15 cellular contexts compared by ENCODE assay signal in genomic region chr1:237309595-237310118, GRCh38.
A peak's percentile ranks its signal among the peaks of the same experiment; 100 is the strongest.
DNase-seq lines count a peak whose midpoint lies in the region; ATAC-seq, FAIRE-seq and TF ChIP-seq lines count a peak whose summit lies in the region.
"Had no signal": no experiment of that assay in that cellular context is flagged by ENCODE, and none has a peak within 500 bp of the region (broad histone marks: within the 10 kb centered on the region; RNA-seq: fewer than 3 reads in every experiment).

No MANE protein-coding gene starts in this region.

- no peak overlapping the region for H4K5ac ChIP-seq in H1 (ENCODE audit: insufficient read length, low read depth, low read length)

- H3K4me1 ChIP-seq in H1 (replicated peaks in 1 of 4; ENCODE audit: control insufficient read depth in 3 of 4, insufficient read depth in 4 of 4, low read length in 3 of 4) = peaks cover 0 to 3% (median 0%) of the 10 kb centered on the region in 4 experiments; a peak in 1 of 7 replicates
- no peaks in the 10 kb centered on the region for H3K4me1 ChIP-seq in osteoblast (ENCODE audit: insufficient read depth, low read length)

- H3K4me3 ChIP-seq in H1 (ENCODE audit: extremely low read depth in 1 of 4, insufficient read depth in 2 of 4, low read depth in 3 of 4, low read length in 4 of 4) (no peak overlapping the region), osteoblast (ENCODE audit: insufficient read depth, low read length) (no peak overlapping the region)

- H3K18ac ChIP-seq in H1 (ENCODE audit: extremely low read depth, low read length) = no peak overlapping the region

- no peak overlapping the region for H3K4ac ChIP-seq in H1 (replicated peaks; ENCODE audit: insufficient read length, low read depth, low read length)

- H2BK20ac ChIP-seq in H1 (ENCODE audit: low read length) = no peak overlapping the region

- peak; percentile 18 for ATAC-seq in stimulated activated naive CD8-positive, alpha-beta T cell treated with anti-CD3 and anti-CD28 coated beads, Interleukin-15, amount 100 ng/mL, for 72 hours
- ATAC-seq in stimulated activated naive CD8-positive, alpha-beta T cell treated with anti-CD3 and anti-CD28 coated beads, Interleukin-15, Interleukin-2, amounts not matched to agents 100 U/mL and 50 U/mL, for 24 hours = no peak
- ATAC-seq in left ventricle myocardium superior = peak; percentile 50

- TF ChIP-seq RAD21 in H1 (IDR thresholded peaks at IDR 0.05 in 1 of 2, conservative IDR thresholded peaks at IDR 0.05 in 1 of 2; ENCODE audit: low read depth in 2 of 2, low read length in 2 of 2) = no peak

- no peak overlapping the region for H2AK5ac ChIP-seq in H1 (ENCODE audit: low read depth, low read length)

- FAIRE-seq in H1 (lab: Jason Lieb, UNC) = no peak
- FAIRE-seq: A204.1, G401.6, GM12891 had no signal

- no peak overlapping the region for H3K27ac Mint-ChIP-seq in stimulated activated naive CD8-positive, alpha-beta T cell treated with anti-CD3 and anti-CD28 coated beads, Interleukin-15, amount 100 ng/mL, for 72 hours
- H3K27ac Mint-ChIP-seq: B cell; CD4-positive, alpha-beta memory T cell had no signal

- WGBS in H1 (ENCODE audit: extremely low coverage in 1 of 2, insufficient coverage in 1 of 2, insufficient read length in 1 of 2, insufficient replicate concordance in 2 of 2, low coverage in 1 of 2, low lambda C conversion rate in 2 of 2, missing lambda C conversion rate in 1 of 2), 2 experiments = 90% methylated on average over 32 of the region's 32 CpGs; no CpG with 5 or more reads in 1 of the 2 experiments

- H3K27ac ChIP-seq in H1 (ENCODE audit: low read depth, low read length) = no peak overlapping the region
- H3K27ac ChIP-seq in osteoblast (ENCODE audit: low read depth, low read length) = no peak overlapping the region
- H3K27ac ChIP-seq: C4-2B had no signal

- no peaks in the 10 kb centered on the region for H3K27me3 ChIP-seq in H1 (replicated peaks in 1 of 4; ENCODE audit: control insufficient read depth in 3 of 4, extremely low read depth in 1 of 4, insufficient read depth in 3 of 4, low read length in 3 of 4)
- no peaks in the 10 kb centered on the region for H3K27me3 ChIP-seq in osteoblast (ENCODE audit: insufficient read depth, low read length)

- DNase-seq in stimulated activated naive CD8-positive, alpha-beta T cell treated with anti-CD3 and anti-CD28 coated beads, Interleukin-15, amount 100 ng/mL, for 72 hours = no peak
- DNase-seq in stimulated activated naive CD8-positive, alpha-beta T cell treated with anti-CD3 and anti-CD28 coated beads, Interleukin-15, Interleukin-2, amounts not matched to agents 100 U/mL and 50 U/mL, for 24 hours = no peak
- DNase-seq in H1 (ENCODE audit: low read depth in 1 of 2, low spot score in 2 of 2) (peak in 1 of 2 experiments; percentile 53), left ventricle myocardium superior (peak; percentile 45), C1 segment of cervical spinal cord (lab: John Stamatoyannopoulos, UW) (no peak), OCI-M2 (lab: John Stamatoyannopoulos, UW; ENCODE audit: unreplicated experiment) (no peak), osteoblast (ENCODE audit: insufficient read length, low spot score, missing footprints) (no peak)
- DNase-seq: CD4-positive, alpha-beta memory T cell; DMS79 treated with DMSO at 0.1 percent for 48 hours; EL had no signal

- TF ChIP-seq CTCF in H1 (IDR thresholded peaks at IDR 0.05; ENCODE audit: control extremely low read depth in 1 of 3, insufficient read depth in 1 of 3, low read depth in 1 of 3, low read length in 3 of 3) (no peak), osteoblast (IDR thresholded peaks at IDR 0.05; ENCODE audit: extremely low read depth, low read depth, low read length) (no peak)

- H3K36me3 ChIP-seq in H1 (ENCODE audit: control insufficient read depth in 2 of 4, insufficient read depth in 4 of 4, low read length in 3 of 4) (no peaks in the 10 kb centered on the region), osteoblast (ENCODE audit: insufficient read depth, low read length) (no peaks in the 10 kb centered on the region)

- no peak for TF ChIP-seq EP300 in H1 (IDR thresholded peaks at IDR 0.05; ENCODE audit: borderline replicate concordance in 1 of 2, low read depth in 2 of 2, low read length in 2 of 2)

- H3K9me3 ChIP-seq in H1 (ENCODE audit: insufficient read depth in 2 of 2, low read depth in 1 of 2, low read length in 1 of 2) = no peaks in the 10 kb centered on the region
- H3K9me3 ChIP-seq in osteoblast (ENCODE audit: low read depth, low read length) = no peaks in the 10 kb centered on the region

- no peaks in the 10 kb centered on the region for H3K79me1 ChIP-seq in H1 (ENCODE audit: low read depth, low read length)

- no peaks in the 10 kb centered on the region for H4K20me1 ChIP-seq in H1 (replicated peaks in 1 of 2; ENCODE audit: control insufficient read depth in 1 of 2, insufficient read depth in 2 of 2, low read length in 2 of 2)
- no peaks in the 10 kb centered on the region for H4K20me1 ChIP-seq in osteoblast (ENCODE audit: insufficient read depth, low read length)

- TF ChIP-seq POLR2A in H1 (IDR thresholded peaks at IDR 0.05; ENCODE audit: control extremely low read depth in 1 of 2, low read depth in 2 of 2, low read length in 2 of 2) = no peak

- no peak overlapping the region for H2BK12ac ChIP-seq in H1 (ENCODE audit: low read depth, low read length)

- H3K79me2 ChIP-seq in H1 (ENCODE audit: control insufficient read depth in 1 of 2, insufficient read depth in 2 of 2, low read length in 2 of 2) = no peaks in the 10 kb centered on the region
- H3K79me2 ChIP-seq in osteoblast (ENCODE audit: insufficient read depth, low read length) = no peaks in the 10 kb centered on the region

- H3K23me2 ChIP-seq in H1 (ENCODE audit: low read depth, low read length) = no peaks in the 10 kb centered on the region

- H3K4me2 ChIP-seq in H1 (ENCODE audit: insufficient read depth in 1 of 2, low read depth in 2 of 2, low read length in 2 of 2) (no peak overlapping the region), osteoblast (ENCODE audit: insufficient read depth, low read length) (no peak overlapping the region)

- no peak overlapping the region for H2BK15ac ChIP-seq in H1 (ENCODE audit: low read length)

- CTCF ChIA-PET in H1 (lab: Charles Lee; ENCODE audit: partially characterized antibody) = no interaction called here

- POLR2A ChIA-PET in H1 (lab: Charles Lee; ENCODE audit: partially characterized antibody) = no interaction called here

- no peak overlapping the region for H3K9ac ChIP-seq in H1 (replicated peaks in 1 of 4; ENCODE audit: extremely low read depth in 1 of 4, low read depth in 3 of 4, low read length in 3 of 4)

- no peak overlapping the region for H3K23ac ChIP-seq in H1 (ENCODE audit: insufficient read length)

- H4K8ac ChIP-seq in H1 (ENCODE audit: extremely low read depth, insufficient read depth, low read length) = peak overlapping the region; percentile 79; the same call in 1 of the 2 replicates

- H3K9me3 Mint-ChIP-seq in stimulated activated naive CD8-positive, alpha-beta T cell treated with anti-CD3 and anti-CD28 coated beads, Interleukin-15, amount 100 ng/mL, for 72 hours = peaks cover 5 to 7% of the 10 kb centered on the region in 2 donors

- H3K27me3 Mint-ChIP-seq in stimulated activated naive CD8-positive, alpha-beta T cell treated with anti-CD3 and anti-CD28 coated beads, Interleukin-15, amount 100 ng/mL, for 72 hours = no peaks in the 10 kb centered on the region
- H3K27me3 Mint-ChIP-seq: B cell had no signal

- no peaks in the 10 kb centered on the region for H3K4me1 Mint-ChIP-seq in stimulated activated naive CD8-positive, alpha-beta T cell treated with anti-CD3 and anti-CD28 coated beads, Interleukin-15, amount 100 ng/mL, for 72 hours
- H3K4me1 Mint-ChIP-seq: B cell had no signal

- H3K56ac ChIP-seq in H1 (replicated peaks; ENCODE audit: insufficient read length, low read depth, low read length) = no peak overlapping the region

- no peak overlapping the region for H2BK120ac ChIP-seq in H1 (replicated peaks; ENCODE audit: low read depth, low read length)

- intact Hi-C loops in left ventricle myocardium superior (cut with micrococcal nuclease) = no loop called here

- no peak overlapping the region for H3K4me3 Mint-ChIP-seq in stimulated activated naive CD8-positive, alpha-beta T cell treated with anti-CD3 and anti-CD28 coated beads, Interleukin-15, amount 100 ng/mL, for 72 hours
- H3K4me3 Mint-ChIP-seq: B cell; CD4-positive, alpha-beta memory T cell had no signal

- H2BK5ac ChIP-seq in H1 (ENCODE audit: low read depth, low read length) = no peak overlapping the region

- no peak overlapping the region for H4K91ac ChIP-seq in H1 (replicated peaks; ENCODE audit: insufficient read length, low read length)

- no peak overlapping the region for H3K14ac ChIP-seq in H1 (ENCODE audit: insufficient read length)

- H2AFZ ChIP-seq in H1 (ENCODE audit: low read length) (no peak overlapping the region), osteoblast (ENCODE audit: low read length) (no peak overlapping the region)

TF ChIP-seq in H1, 55 proteins besides CTCF, POLR2A, EP300 and RAD21:
- TF ChIP-seq NRF1 (IDR thresholded peaks at IDR 0.05; ENCODE audit: low read depth, low read length) (no peak), KDM5A (IDR thresholded peaks at IDR 0.05; ENCODE audit: low read length) (no peak), CBX5 (IDR thresholded peaks at IDR 0.05; ENCODE audit: low read depth, low read length) (no peak), RNF2 (IDR thresholded peaks at IDR 0.05; ENCODE audit: borderline replicate concordance, low read depth, low read length, missing control alignments, poor library complexity, severe bottlenecking) (no peak), POU5F1 (IDR thresholded peaks at IDR 0.05; ENCODE audit: low read depth, low read length) (no peak), MAX (IDR thresholded peaks at IDR 0.05) (peak; percentile 40)
TF ChIP-seq in H1: peak in this region for 1.
